Comparison of ENCODE assay signal across 25 cellular contexts in the genomic region with DNA sequence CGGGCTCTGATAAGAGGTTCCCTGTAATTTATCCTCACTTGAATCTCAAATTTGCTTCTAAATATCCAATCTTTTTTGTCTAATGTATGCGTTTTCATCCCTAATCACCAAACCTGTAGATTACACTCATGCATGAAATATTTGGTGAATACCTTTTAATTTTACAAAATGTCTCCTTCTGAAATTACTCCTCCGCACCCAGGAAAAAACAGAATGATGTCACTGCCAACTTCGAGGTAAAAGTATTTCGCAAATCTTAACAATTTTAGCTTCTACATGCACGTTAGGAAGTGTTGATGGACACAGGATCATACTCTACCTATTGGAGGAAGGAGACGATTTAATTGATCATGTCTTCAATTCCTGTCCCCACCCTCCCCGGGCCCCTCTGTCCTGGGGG. TPM values are rescaled to one million over a fixed set of nuclear protein-coding genes. Genes with fewer than 3 reads are reported as not detected.
"Had no signal": no experiment of that assay in that cellular context is flagged by ENCODE, and none has a peak within 500 bp of the region (broad histone marks: within the 10 kb centered on the region; RNA-seq: fewer than 3 reads in every experiment).

No MANE protein-coding gene starts in this region.

- ATAC-seq: effector memory CD8-positive, alpha-beta T cell; esophagus mucosa; gastroesophageal sphincter; heart left ventricle; left cardiac atrium; left lung; left ventricle myocardium superior; lower lobe of right lung had no signal

- DNase-seq: colonic mucosa; cortex of kidney; effector CD8-positive, alpha-beta T cell; effector memory CD8-positive, alpha-beta T cell; endodermal cell; erythroblast; esophagus squamous epithelium; foreskin fibroblast; foreskin melanocyte; heart left ventricle; hypothalamus; immature natural killer cell; islet precursor cell; kidney; kidney glomerular epithelial cell; left cardiac atrium; left ventricle myocardium superior; lower lobe of right lung; mesenchymal stem cell had no signal

- H3K4me1 ChIP-seq: colonic mucosa, left lung had no signal

- H3K9me3 ChIP-seq: colonic mucosa, esophagus squamous epithelium, gastroesophageal sphincter, heart left ventricle, left lung, lower lobe of right lung had no signal

- H3K36me3 ChIP-seq: colonic mucosa, esophagus squamous epithelium, gastroesophageal sphincter, heart left ventricle, left lung, lower lobe of right lung had no signal

- H3K27me3 ChIP-seq: colonic mucosa, gastroesophageal sphincter, heart left ventricle, hepatocyte had no signal

- FAIRE-seq: endometrium, kidney had no signal

- H3K27ac ChIP-seq: colonic mucosa, epithelial cell of prostate, esophagus squamous epithelium, heart left ventricle, hepatocyte, left lung, lower lobe of right lung had no signal

- H3K4me3 ChIP-seq: colonic mucosa, esophagus squamous epithelium, gastroesophageal sphincter, heart left ventricle, hepatocyte, left lung, lower lobe of right lung had no signal

- H3K4me2 ChIP-seq: hepatocyte had no signal

- H3K79me2 ChIP-seq: hepatocyte had no signal

- H2AFZ ChIP-seq: hepatocyte had no signal

RNA-seq across cellular contexts. Expression of a gene that starts 8.9 kb away (rescaled TPM):
- polyA plus RNA-seq: immature natural killer cell had no signal
